ENCODE assay signal across 17 cellular contexts in genomic region chr5:134517553-134517952, GRCh38. TPM values are rescaled to one million over a fixed set of nuclear protein-coding genes. Genes with fewer than 3 reads are reported as not detected.
DNase-seq lines count a peak whose midpoint lies in the region; ATAC-seq and TF ChIP-seq lines count a peak whose summit lies in the region.
"Had no signal": no experiment of that assay in that cellular context is flagged by ENCODE, and none has a peak within 500 bp of the region (broad histone marks: within the 10 kb centered on the region; RNA-seq: fewer than 3 reads in every experiment).

No MANE protein-coding gene starts in this region.

- TF ChIP-seq POLR2A in breast epithelium (IDR thresholded peaks at IDR 0.05): no peak

- H3K27ac Mint-ChIP-seq in MCF 10A (ENCODE audit: low read depth, unreplicated experiment): no peak overlapping the region
- H3K27ac Mint-ChIP-seq: CD8-positive, alpha-beta memory T cell had no signal

- ATAC-seq in RWPE2 (ENCODE audit: low read depth) (peak; percentile 48), HG03196 (IDR thresholded peaks at IDR 0.05; ENCODE audit: unreplicated experiment) (no peak)

- H3K9me3 ChIP-seq in breast epithelium: no peaks in the 10 kb centered on the region
- H3K9me3 ChIP-seq in RWPE2 (ENCODE audit: severe bottlenecking): no peaks in the 10 kb centered on the region
- H3K9me3 ChIP-seq: BLaER1, Caco-2, HAP-1 had no signal

- no peaks in the 10 kb centered on the region for H3K27me3 ChIP-seq in breast epithelium
- H3K27me3 ChIP-seq in RWPE2 (ENCODE audit: insufficient read depth, poor library complexity, severe bottlenecking): no peaks in the 10 kb centered on the region
- H3K27me3 ChIP-seq: BLaER1 had no signal

- TF ChIP-seq CTCF in MCF 10A (IDR thresholded peaks at IDR 0.05; ENCODE audit: unreplicated experiment) (no peak), breast epithelium (IDR thresholded peaks at IDR 0.05) (no peak), RWPE2 (IDR thresholded peaks at IDR 0.05; ENCODE audit: poor library complexity, severe bottlenecking) (no peak), epithelial cell of esophagus (IDR thresholded peaks at IDR 0.05; ENCODE audit: insufficient read depth, low read depth, low read length, missing control alignments) (no peak)

- H3K4me1 ChIP-seq in breast epithelium (peaks cover 0 to 1% of the 10 kb centered on the region in 2 donors), RWPE2 (ENCODE audit: insufficient read depth, poor library complexity, severe bottlenecking) (peaks cover 2% of the 10 kb centered on the region)

- POLR2A ChIA-PET in MCF 10A (lab: Yijun Ruan, JAX): interaction anchor here (0.6 to 20.3 kb wide), 7 partner anchors 8 to 120 kb away, joined by 3 to 300 read pairs (median 4); partner anchors contain the start of genes CDKN2AIPNL and JADE2

- peak; percentile 35 for DNase-seq in MCF 10A (ENCODE audit: unreplicated experiment)
- no peak for DNase-seq in breast epithelium (ENCODE audit: low spot score in 2 of 2)
- DNase-seq in RWPE2 (ENCODE audit: low spot score): no peak
- DNase-seq in epithelial cell of esophagus (ENCODE audit: low read depth): peak; percentile 39
- no peak for DNase-seq in retina
- no peak for DNase-seq in kidney tubule cell (ENCODE audit: low spot score)
- DNase-seq: AML-193; Caco-2; CD8-positive, alpha-beta memory T cell; DND-41; GDM1; GOT3 had no signal

- no peaks in the 10 kb centered on the region for H3K36me3 Mint-ChIP-seq in MCF 10A (ENCODE audit: insufficient read depth, unreplicated experiment)
- H3K36me3 Mint-ChIP-seq: CD8-positive, alpha-beta memory T cell; IgD-negative memory B cell had no signal

- H3K27ac ChIP-seq in breast epithelium (no peak overlapping the region), RWPE2 (ENCODE audit: poor library complexity, severe bottlenecking) (no peak overlapping the region)
- H3K27ac ChIP-seq: 22Rv1, BLaER1 had no signal

- BruUV-seq in MCF 10A (replicated peaks; lab: Mats Ljungman, UMichigan): no TSS peak

- no peak overlapping the region for H3K4me3 ChIP-seq in breast epithelium
- no peak overlapping the region for H3K4me3 ChIP-seq in RWPE2 (ENCODE audit: severe bottlenecking)
- H3K4me3 ChIP-seq in epithelial cell of esophagus (ENCODE audit: low read length): no peak overlapping the region
- H3K4me3 ChIP-seq: BLaER1, HAP-1 had no signal

- H3K27me3 Mint-ChIP-seq in MCF 10A (ENCODE audit: insufficient read depth, unreplicated experiment): no peaks in the 10 kb centered on the region
- H3K27me3 Mint-ChIP-seq: CD8-positive, alpha-beta memory T cell; IgD-negative memory B cell had no signal

- H3K4me3 Mint-ChIP-seq in MCF 10A (ENCODE audit: unreplicated experiment): no peak overlapping the region
- H3K4me3 Mint-ChIP-seq: CD8-positive, alpha-beta memory T cell; IgD-negative memory B cell had no signal

- H3K4me1 Mint-ChIP-seq in MCF 10A (ENCODE audit: insufficient read depth, unreplicated experiment): peaks cover 5% of the 10 kb centered on the region
- H3K4me1 Mint-ChIP-seq: CD8-positive, alpha-beta memory T cell had no signal

- intact Hi-C loops in MCF 10A (cut with micrococcal nuclease) (no loop called here), breast epithelium (cut with DNase I; ENCODE audit: low total_unique reads) (no loop called here)

- CTCF ChIA-PET in MCF 10A (lab: Yijun Ruan, JAX): interaction anchor here (1.8 kb wide), 1 partner anchor 11 kb away, joined by 8 read pairs; no protein-coding TSS in a partner anchor

- no peaks in the 10 kb centered on the region for H3K9me3 Mint-ChIP-seq in MCF 10A (ENCODE audit: unreplicated experiment)
- H3K9me3 Mint-ChIP-seq: CD8-positive, alpha-beta memory T cell; IgD-negative memory B cell had no signal

- H3K36me3 ChIP-seq in breast epithelium (no peaks in the 10 kb centered on the region), RWPE2 (ENCODE audit: low read depth) (no peaks in the 10 kb centered on the region)
- H3K36me3 ChIP-seq: BLaER1, HAP-1 had no signal

RNA-seq across cellular contexts. Expression of gene JADE2, which starts 7.9 kb away (rescaled TPM):
- total RNA-seq in MCF 10A (2022): 104 and 138 TPM in 2 replicates
- 10 to 100 TPM; 39.0 to 66.0 (median 61.4) TPM for total RNA-seq in breast epithelium

Comparison
In these comparisons a context has a peak if more than half of its experiments do, and no peak if none do; other contexts are left out.
1. DNase-seq: peak in MCF 10A (single experiment) and epithelial cell of esophagus (single experiment); none in breast epithelium (0 of 2), RWPE2 (single experiment), retina (single experiment) and kidney tubule cell (single experiment).